In the genomic region with DNA sequence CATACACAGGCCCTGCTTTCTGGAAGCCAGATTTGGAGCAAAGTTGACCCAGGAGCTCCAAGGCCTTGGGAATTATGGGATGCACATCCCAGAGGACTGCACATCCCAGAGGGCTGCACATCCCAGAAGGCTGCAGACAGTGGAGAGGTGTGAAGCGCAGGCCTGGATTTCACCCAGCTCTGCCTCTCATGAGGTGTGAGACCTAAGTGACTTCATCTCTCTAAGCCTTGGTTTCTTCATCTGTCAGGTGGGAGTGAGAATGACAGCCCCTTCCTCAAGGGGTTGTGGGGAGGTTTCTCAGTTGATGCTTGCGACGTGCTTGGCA, we compare ENCODE assay signal across 1 cellular context.
TF ChIP-seq lines count a peak whose summit lies in the region.

No MANE protein-coding gene starts in this region.

TF ChIP-seq in H1, 55 proteins besides CTCF, POLR2A, EP300 and RAD21:
- TF ChIP-seq SIX5 (IDR thresholded peaks at IDR 0.05; ENCODE audit: low read depth, low read length) (no peak), KDM5A (IDR thresholded peaks at IDR 0.05; ENCODE audit: low read length) (no peak), JUND (IDR thresholded peaks at IDR 0.05; ENCODE audit: low read length) (no peak), KDM1A (IDR thresholded peaks at IDR 0.05; ENCODE audit: borderline replicate concordance, low read length) (no peak)
TF ChIP-seq in H1: peak in this region for 0.
